Comparison of ENCODE assay signal across 21 cellular contexts in the genomic region with DNA sequence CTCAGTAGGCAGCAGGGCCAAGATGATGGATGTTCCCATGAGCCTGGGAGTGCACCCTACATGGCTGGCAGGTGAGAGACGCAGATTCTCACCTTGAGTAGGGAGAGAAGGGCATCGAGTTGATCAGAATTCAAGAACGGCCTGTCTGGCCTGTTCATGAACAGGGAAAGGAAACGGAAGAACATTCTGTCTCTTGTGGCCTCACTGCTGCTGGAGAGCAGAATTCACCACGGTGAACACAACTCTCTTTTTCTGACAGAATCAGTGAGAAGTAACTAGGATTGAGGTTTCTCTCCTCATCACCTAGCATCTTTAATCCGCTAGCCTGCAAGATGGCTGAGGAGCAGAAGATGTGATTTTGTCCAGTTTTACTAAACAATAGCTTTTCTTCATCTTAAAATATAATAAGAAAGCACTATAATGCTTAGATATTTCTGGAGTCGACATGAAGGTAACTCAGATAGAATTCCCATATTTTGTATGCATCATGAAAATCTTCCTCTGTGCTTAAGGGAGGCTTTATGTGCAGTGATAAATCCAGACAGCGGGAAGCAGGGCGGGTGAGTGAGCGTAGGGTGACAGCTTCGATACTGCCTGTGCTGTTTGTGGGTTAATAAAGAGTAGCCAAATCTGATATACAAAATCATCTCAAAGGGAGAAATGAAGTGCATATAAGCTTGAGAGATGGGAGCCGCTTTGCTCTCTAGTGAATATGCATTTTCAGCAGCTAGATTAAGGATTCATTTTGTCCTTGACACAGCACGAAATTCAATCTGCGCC.
DNase-seq lines count a peak whose midpoint lies in the region; TF ChIP-seq lines count a peak whose summit lies in the region.
"Had no signal": no experiment of that assay in that cellular context is flagged by ENCODE, and none has a peak within 500 bp of the region (broad histone marks: within the 10 kb centered on the region; RNA-seq: fewer than 3 reads in every experiment).

No MANE protein-coding gene starts in this region.

- H3K36me3 ChIP-seq in smooth muscle cell (ENCODE audit: low read depth) (no peaks in the 10 kb centered on the region), Karpas-422 (ENCODE audit: insufficient read depth, low read length) (no peaks in the 10 kb centered on the region)
- H3K36me3 ChIP-seq: sigmoid colon, suprapubic skin, uterus had no signal

- H3K9me3 ChIP-seq in smooth muscle cell (replicated peaks; ENCODE audit: low read depth) (no peaks in the 10 kb centered on the region), Karpas-422 (ENCODE audit: low read length) (no peaks in the 10 kb centered on the region)
- H3K9me3 ChIP-seq: body of pancreas, heart right ventricle, sigmoid colon, suprapubic skin, uterus had no signal

- H3K9me2 ChIP-seq in Karpas-422 (replicated peaks; ENCODE audit: insufficient read depth, low read length) = no peaks in the 10 kb centered on the region

- H3K4me1 ChIP-seq in smooth muscle cell (ENCODE audit: low read depth) (peaks cover 24% of the 10 kb centered on the region), Karpas-422 (ENCODE audit: low read length) (no peaks in the 10 kb centered on the region)
- H3K4me1 ChIP-seq: sigmoid colon, suprapubic skin, uterus had no signal

- no peaks in the 10 kb centered on the region for H4K20me1 ChIP-seq in smooth muscle cell (ENCODE audit: low read depth)
- H4K20me1 ChIP-seq in Karpas-422 (ENCODE audit: insufficient read depth, low read depth, low read length) = no peaks in the 10 kb centered on the region

- H3K4me2 ChIP-seq in smooth muscle cell = peak overlapping the region; percentile 25
- H3K4me2 ChIP-seq in Karpas-422 (ENCODE audit: low read depth, low read length, poor library complexity, severe bottlenecking) = no peak overlapping the region

- WGBS in smooth muscle cell (ENCODE audit: low lambda C conversion rate) = 90% methylated on average over 14 of the region's 14 CpGs

- H2AFZ ChIP-seq in smooth muscle cell (ENCODE audit: low read depth) = no peak overlapping the region
- no peak overlapping the region for H2AFZ ChIP-seq in Karpas-422 (ENCODE audit: low read length)
- H2AFZ ChIP-seq: GM23248 had no signal

- H3F3A ChIP-seq in smooth muscle cell (ENCODE audit: low read depth) = no peaks in the 10 kb centered on the region

- H3K27me3 ChIP-seq in smooth muscle cell (ENCODE audit: low read depth) (no peaks in the 10 kb centered on the region), Karpas-422 (ENCODE audit: low read length) (no peaks in the 10 kb centered on the region)
- H3K27me3 ChIP-seq: body of pancreas, sigmoid colon, suprapubic skin, uterus had no signal

- H3K4me3 ChIP-seq in smooth muscle cell (no peak overlapping the region), Karpas-422 (ENCODE audit: low read length) (no peak overlapping the region)
- H3K4me3 ChIP-seq: body of pancreas, GM23248, heart right ventricle, sigmoid colon, suprapubic skin, uterus had no signal

- no peak overlapping the region for H3K4me3 Mint-ChIP-seq in T-helper 1 cell treated with Interleukin-12 subunit alpha and Interleukin-12 subunit beta and Interleukin-4 antibody, amounts not matched to agents 30 μg/mL and 1 μg/mL, for 36 hours
- no peak overlapping the region for H3K4me3 Mint-ChIP-seq in activated naive CD8-positive, alpha-beta T cell treated with anti-CD3 and anti-CD28 coated beads for 36 hours

- POLR2A ChIA-PET in RWPE1 (lab: Yijun Ruan, JAX; ENCODE audit: low non-redundant PET) = no interaction called here

- peaks cover 6% of the 10 kb centered on the region for H3K27me3 Mint-ChIP-seq in T-helper 1 cell treated with Interleukin-12 subunit alpha and Interleukin-12 subunit beta and Interleukin-4 antibody, amounts not matched to agents 30 μg/mL and 1 μg/mL, for 36 hours (ENCODE audit: low read depth)
- no peaks in the 10 kb centered on the region for H3K27me3 Mint-ChIP-seq in activated naive CD8-positive, alpha-beta T cell treated with anti-CD3 and anti-CD28 coated beads for 36 hours

- H3K27ac ChIP-seq in smooth muscle cell (ENCODE audit: low read depth) (peak overlapping the region; percentile 55), RWPE1 (no peak overlapping the region), Karpas-422 (ENCODE audit: low read length) (no peak overlapping the region)
- H3K27ac ChIP-seq: GM23248, heart right ventricle, HL-60, sigmoid colon, suprapubic skin, uterus had no signal

- no peak for DNase-seq in T-helper 1 cell
- no peak for DNase-seq in activated naive CD8-positive, alpha-beta T cell treated with anti-CD3 and anti-CD28 coated beads for 36 hours
- DNase-seq in left kidney (ENCODE audit: low read depth, low spot score) = peak; percentile 13
- DNase-seq in smooth muscle cell (lab: John Stamatoyannopoulos, UW; ENCODE audit: unreplicated experiment) = no peak
- no peak for DNase-seq in effector CD4-positive, alpha-beta T cell
- DNase-seq in RWPE1 (ENCODE audit: low spot score) = no peak
- no peak for DNase-seq in Karpas-422
- DNase-seq: ACHN; activated CD4-positive, CD25-positive, alpha-beta regulatory T cell treated with anti-CD3 and anti-CD28 coated beads, Interleukin-2, amount 50 U/mL, for 72 hours; activated T-cell treated with anti-CD3 and anti-CD28 coated beads, Interleukin-2, amount 50 U/mL, for 72 hours; body of pancreas; GF-D8; GM23248; heart right ventricle; NCI-H1105 treated with DMSO at 0.1 percent for 48 hours; sigmoid colon; uterus had no signal

- no peaks in the 10 kb centered on the region for H3K9me3 Mint-ChIP-seq in T-helper 1 cell treated with Interleukin-12 subunit alpha and Interleukin-12 subunit beta and Interleukin-4 antibody, amounts not matched to agents 30 μg/mL and 1 μg/mL, for 36 hours
- no peaks in the 10 kb centered on the region for H3K9me3 Mint-ChIP-seq in activated naive CD8-positive, alpha-beta T cell treated with anti-CD3 and anti-CD28 coated beads for 36 hours
- H3K9me3 Mint-ChIP-seq: activated T-cell treated with anti-CD3 and anti-CD28 coated beads, Interleukin-2, amount 50 U/mL, for 72 hours had no signal

- H3K79me2 ChIP-seq in smooth muscle cell (ENCODE audit: low read depth) = no peaks in the 10 kb centered on the region
- H3K79me2 ChIP-seq in Karpas-422 (ENCODE audit: low read length) = no peaks in the 10 kb centered on the region

- CTCF ChIA-PET in RWPE1 (lab: Yijun Ruan, JAX) = interaction anchor here (0.8 kb wide), 1 partner anchor 30 kb away, joined by 3 read pairs; no protein-coding TSS in a partner anchor

- TF ChIP-seq CTCF in smooth muscle cell (IDR thresholded peaks at IDR 0.05; ENCODE audit: borderline replicate concordance, insufficient read depth, poor library complexity, severe bottlenecking) (no peak), RWPE1 (conservative IDR thresholded peaks at IDR 0.05; ENCODE audit: low read depth) (no peak)

- peaks cover 5% of the 10 kb centered on the region for H3K36me3 Mint-ChIP-seq in T-helper 1 cell treated with Interleukin-12 subunit alpha and Interleukin-12 subunit beta and Interleukin-4 antibody, amounts not matched to agents 30 μg/mL and 1 μg/mL, for 36 hours (ENCODE audit: low read depth)
- H3K36me3 Mint-ChIP-seq in activated naive CD8-positive, alpha-beta T cell treated with anti-CD3 and anti-CD28 coated beads for 36 hours = peaks cover 5% of the 10 kb centered on the region
- H3K36me3 Mint-ChIP-seq: activated naive CD4-positive, alpha-beta T cell treated with anti-CD3 and anti-CD28 coated beads, Interleukin-2, amount 50 U/mL, for 72 hours had no signal

- H3K9ac ChIP-seq in smooth muscle cell (ENCODE audit: low read depth) (no peak overlapping the region), Karpas-422 (ENCODE audit: low read length) (no peak overlapping the region)
- H3K9ac ChIP-seq: GM23248 had no signal

- H3K27ac Mint-ChIP-seq in T-helper 1 cell treated with Interleukin-12 subunit alpha and Interleukin-12 subunit beta and Interleukin-4 antibody, amounts not matched to agents 30 μg/mL and 1 μg/mL, for 36 hours = peak overlapping the region; percentile 39
- H3K27ac Mint-ChIP-seq in activated naive CD8-positive, alpha-beta T cell treated with anti-CD3 and anti-CD28 coated beads for 36 hours = peak overlapping the region; percentile 18
- H3K27ac Mint-ChIP-seq: activated T-cell treated with anti-CD3 and anti-CD28 coated beads, Interleukin-2, amount 50 U/mL, for 72 hours had no signal

- peaks cover 35% of the 10 kb centered on the region for H3K4me1 Mint-ChIP-seq in T-helper 1 cell treated with Interleukin-12 subunit alpha and Interleukin-12 subunit beta and Interleukin-4 antibody, amounts not matched to agents 30 μg/mL and 1 μg/mL, for 36 hours (ENCODE audit: low read depth)
- peaks cover 70% of the 10 kb centered on the region for H3K4me1 Mint-ChIP-seq in activated naive CD8-positive, alpha-beta T cell treated with anti-CD3 and anti-CD28 coated beads for 36 hours
